In genomic region chr10:126392469-126392868, GRCh38 we compare ENCODE assay signal across 20 cellular contexts. TPM values are rescaled to one million over a fixed set of nuclear protein-coding genes. Genes with fewer than 3 reads are reported as not detected.
DNase-seq lines count a peak whose midpoint lies in the region; ATAC-seq, FAIRE-seq and TF ChIP-seq lines count a peak whose summit lies in the region.
"Had no signal": no experiment of that assay in that cellular context is flagged by ENCODE, and none has a peak within 500 bp of the region (broad histone marks: within the 10 kb centered on the region; RNA-seq: fewer than 3 reads in every experiment).

No MANE protein-coding gene starts in this region.

- H3K4me3 Mint-ChIP-seq in stimulated activated effector memory CD8-positive, alpha-beta T cell treated with anti-CD3 and anti-CD28 coated beads, Interleukin-12 subunit alpha, Interleukin-12 subunit beta, amount 100 ng/mL, for 72 hours = peak overlapping the region; percentile 55

- POLR2A ChIA-PET in HepG2 (lab: Yijun Ruan, JAX) = no interaction called here

- H3K36me3 Mint-ChIP-seq in stimulated activated effector memory CD8-positive, alpha-beta T cell treated with anti-CD3 and anti-CD28 coated beads, Interleukin-12 subunit alpha, Interleukin-12 subunit beta, amount 100 ng/mL, for 72 hours = peaks cover 6% of the 10 kb centered on the region
- H3K36me3 Mint-ChIP-seq: CD4-positive, CD25-positive, alpha-beta regulatory T cell had no signal

- H3K4me1 ChIP-seq in HepG2 (ENCODE audit: insufficient read depth, low read length) = no peaks in the 10 kb centered on the region
- peaks cover 0 to 10% (median 0%) of the 10 kb centered on the region in 4 donors for H3K4me1 ChIP-seq in right lobe of liver
- H3K4me1 ChIP-seq in esophagus muscularis mucosa = peaks cover 2 to 21% (median 16%) of the 10 kb centered on the region in 4 donors

- in situ Hi-C loops in HepG2 (cut with HindIII; ENCODE audit: extremely low pct_ligation_motif_present, low pct_unique_long_range_greater_than_20kb) = loop anchor here (25.0 kb wide), 1 partner anchor 405 kb away; no protein-coding TSS in a partner anchor

- intact Hi-C loops in HepG2 (cut with micrococcal nuclease; ENCODE audit: unreplicated experiment) = no loop called here
- intact Hi-C loops in right lobe of liver (cut with DNase I) = no loop called here
- intact Hi-C loops in esophagus muscularis mucosa (cut with DNase I) = no loop called here

- peaks cover 6% of the 10 kb centered on the region for H3K9me3 Mint-ChIP-seq in stimulated activated effector memory CD8-positive, alpha-beta T cell treated with anti-CD3 and anti-CD28 coated beads, Interleukin-12 subunit alpha, Interleukin-12 subunit beta, amount 100 ng/mL, for 72 hours

- peak overlapping the region; percentile 92 for H3K27ac Mint-ChIP-seq in stimulated activated effector memory CD8-positive, alpha-beta T cell treated with anti-CD3 and anti-CD28 coated beads, Interleukin-12 subunit alpha, Interleukin-12 subunit beta, amount 100 ng/mL, for 72 hours
- H3K27ac Mint-ChIP-seq: CD4-positive, CD25-positive, alpha-beta regulatory T cell had no signal

- CTCF ChIA-PET in HepG2 (lab: Yijun Ruan, JAX; ENCODE audit: low intra/inter-chr PET ratio, low total read pairs) = no interaction called here

- TF ChIP-seq EP300 in HepG2 (IDR thresholded peaks at IDR 0.05; ENCODE audit: low read depth in 2 of 2, low read length in 2 of 2) (no peak), HepG2 (CRISPR knock-in tag; IDR thresholded peaks at IDR 0.05; ENCODE audit: borderline replicate concordance) (no peak), esophagus muscularis mucosa (IDR thresholded peaks at IDR 0.05) (no peak)

- H3K9ac ChIP-seq in HepG2 (ENCODE audit: insufficient read depth, low read depth, low read length) = no peak overlapping the region

- TF ChIP-seq CTCF in HepG2 (CRISPR knock-in tag; IDR thresholded peaks at IDR 0.05) (no peak), right lobe of liver (IDR thresholded peaks at IDR 0.05) (no peak), WERI-Rb-1 (IDR thresholded peaks at IDR 0.05; ENCODE audit: low read depth, low read length) (no peak), esophagus muscularis mucosa (IDR thresholded peaks at IDR 0.05) (no peak)

- H3K27me3 ChIP-seq in HepG2 (ENCODE audit: control insufficient read depth in 1 of 2, insufficient read depth in 2 of 2, low read length in 2 of 2) = peaks cover 0 to 15% of the 10 kb centered on the region in 2 experiments; a peak in 3 of 5 replicates
- peaks cover 0 to 2% of the 10 kb centered on the region in 2 donors for H3K27me3 ChIP-seq in right lobe of liver
- peaks cover 2% of the 10 kb centered on the region for H3K27me3 ChIP-seq in WERI-Rb-1 (ENCODE audit: insufficient read depth, low read depth, severe bottlenecking)
- H3K27me3 ChIP-seq in esophagus muscularis mucosa = peaks cover 0 to 29% (median 1%) of the 10 kb centered on the region in 4 donors

- no peak for DNase-seq in HepG2 (ENCODE audit: low spot score)
- DNase-seq in right lobe of liver = no peak
- no peak for DNase-seq in WERI-Rb-1
- peak; percentile 14 for DNase-seq in esophagus muscularis mucosa (ENCODE audit: extremely low spot score)
- DNase-seq in stimulated activated effector memory CD8-positive, alpha-beta T cell treated with anti-CD3 and anti-CD28 coated beads, Interleukin-12 subunit alpha, Interleukin-12 subunit beta, amount 100 ng/mL, for 72 hours (ENCODE audit: low spot score in 2 of 2) = no peak
- DNase-seq in retina = no peak
- DNase-seq in NCI-H226 = no peak
- DNase-seq: Calu3; CD4-positive, CD25-positive, alpha-beta regulatory T cell; DMS79; H7; Karpas-422; NCI-H1105 treated with DMSO at 0.1 percent for 48 hours; NCI-H1930; NCI-H510A treated with DMSO at 0.1 percent for 48 hours; NCI-H82; PC-3 had no signal

- no TSS peak for BruUV-seq in HepG2 (replicated peaks; lab: Mats Ljungman, UMichigan)

- WGBS in HepG2 (ENCODE audit: low lambda C conversion rate) = 32% methylated on average over 8 of the region's 8 CpGs
- WGBS in right lobe of liver (ENCODE audit: insufficient coverage, low coverage, low lambda C conversion rate, missing lambda C conversion rate) = 68% methylated on average over 7 of the region's 8 CpGs
- WGBS in esophagus muscularis mucosa = 64% methylated on average over 8 of the region's 8 CpGs

- no peak overlapping the region for H3K4me2 ChIP-seq in HepG2 (ENCODE audit: low read depth, low read length)

- FAIRE-seq in HepG2 (lab: Jason Lieb, UNC) = no peak

- H3K9me3 ChIP-seq in HepG2 (ENCODE audit: low read length) (no peaks in the 10 kb centered on the region), right lobe of liver (no peaks in the 10 kb centered on the region), WERI-Rb-1 (ENCODE audit: severe bottlenecking) (peaks cover 6% of the 10 kb centered on the region), esophagus muscularis mucosa (peaks cover 0 to 3% (median 0%) of the 10 kb centered on the region in 4 donors)

- H3K4me1 Mint-ChIP-seq in stimulated activated effector memory CD8-positive, alpha-beta T cell treated with anti-CD3 and anti-CD28 coated beads, Interleukin-12 subunit alpha, Interleukin-12 subunit beta, amount 100 ng/mL, for 72 hours = peaks cover 41% of the 10 kb centered on the region

- H2AFZ ChIP-seq in HepG2 (ENCODE audit: low read length) = no peak overlapping the region

- no peak for TF ChIP-seq POLR2A in HepG2 (IDR thresholded peaks at IDR 0.05; ENCODE audit: insufficient read depth in 1 of 2, low read depth in 2 of 2, low read length in 2 of 2)
- TF ChIP-seq POLR2A in right lobe of liver (IDR thresholded peaks at IDR 0.05) = no peak
- TF ChIP-seq POLR2A in esophagus muscularis mucosa (IDR thresholded peaks at IDR 0.05; ENCODE audit: low read depth) = no peak

- ATAC-seq in HepG2 = no peak
- ATAC-seq in right lobe of liver = no peak
- peak; percentile 74 for ATAC-seq in stimulated activated effector memory CD8-positive, alpha-beta T cell treated with anti-CD3 and anti-CD28 coated beads, Interleukin-12 subunit alpha, Interleukin-12 subunit beta, amount 100 ng/mL, for 72 hours
- ATAC-seq in HG02763 (IDR thresholded peaks at IDR 0.05; ENCODE audit: unreplicated experiment) = no peak
- ATAC-seq: PC-3 had no signal

- H3K36me3 ChIP-seq in HepG2 (replicated peaks in 1 of 2; ENCODE audit: control insufficient read depth in 1 of 2, insufficient read depth in 2 of 2, low read length in 2 of 2) (no peaks in the 10 kb centered on the region), right lobe of liver (no peaks in the 10 kb centered on the region), WERI-Rb-1 (no peaks in the 10 kb centered on the region), esophagus muscularis mucosa (no peaks in the 10 kb centered on the region)

- H3K4me3 ChIP-seq in HepG2 (replicated peaks in 1 of 3; ENCODE audit: insufficient read depth in 1 of 3, low read depth in 2 of 3, low read length in 3 of 3) = no peak overlapping the region
- no peak overlapping the region for H3K4me3 ChIP-seq in right lobe of liver
- no peak overlapping the region for H3K4me3 ChIP-seq in WERI-Rb-1 (ENCODE audit: low read depth, low read length)
- H3K4me3 ChIP-seq in esophagus muscularis mucosa = no peak overlapping the region

- H4K20me1 ChIP-seq in HepG2 (ENCODE audit: insufficient read depth, low read length) = no peaks in the 10 kb centered on the region

- H3K79me2 ChIP-seq in HepG2 (ENCODE audit: insufficient read depth, low read length) = no peaks in the 10 kb centered on the region

- no peak for TF ChIP-seq RAD21 in HepG2 (CRISPR knock-in tag; IDR thresholded peaks at IDR 0.05)

- no peak overlapping the region for H3K27ac ChIP-seq in HepG2 (ENCODE audit: extremely low read length, insufficient read depth, low read length)
- no peak overlapping the region for H3K27ac ChIP-seq in right lobe of liver
- peak overlapping the region; percentile 68 for H3K27ac ChIP-seq in WERI-Rb-1
- no peak overlapping the region for H3K27ac ChIP-seq in esophagus muscularis mucosa (replicated peaks in 1 of 4)
- H3K27ac ChIP-seq: RWPE1 had no signal

TF ChIP-seq in HepG2, 621 proteins besides CTCF, POLR2A, EP300 and RAD21 (continues in another document):
- TF ChIP-seq THAP11 (CRISPR knock-in tag; IDR thresholded peaks at IDR 0.05) (no peak), ZFAT (CRISPR knock-in tag; conservative IDR thresholded peaks at IDR 0.05) (no peak), PHF20 (CRISPR knock-in tag; IDR thresholded peaks at IDR 0.05) (no peak)

RNA-seq across cellular contexts. Expression of gene ADAM12, which starts 4.2 kb away (rescaled TPM):
- total RNA-seq in HepG2 (2016; rRNA removed; fragmentation: Illumina TruSeq; extraction: Trizol) (not detected in 2 replicates), right lobe of liver (1 to 10 TPM in 1 of 6 experiments, under 1 TPM in 3, not detected in 2; 0.06 to 1.3 (median 0.48) TPM), esophagus muscularis mucosa (1 to 10 TPM in 2 of 4 donors, under 1 TPM in 2; under 0.01 to 1.3 (median 1.0) TPM)
- total RNA-seq in HepG2 (2016; cell fraction: cytosol; rRNA removed; fragmentation: Illumina TruSeq; extraction: Trizol; ENCODE audit: low read depth) = not detected in 2 replicates
- total RNA-seq in HepG2 (2016; cell fraction: insoluble cytoplasmic fraction; rRNA removed; fragmentation: Illumina TruSeq; extraction: Trizol) = not detected in 2 replicates
- total RNA-seq in HepG2 (2016; cell fraction: membrane; rRNA removed; fragmentation: Illumina TruSeq; extraction: Trizol) = not detected in 2 replicates
- not detected in 2 replicates for total RNA-seq in HepG2 (2016; cell fraction: nucleus; rRNA removed; fragmentation: Illumina TruSeq; extraction: Trizol)
- not detected in 2 replicates for polyA plus RNA-seq in HepG2 (2011; rRNA removed)
- polyA plus RNA-seq in HepG2 (2011; cell fraction: cytosol; rRNA removed) = not detected in 2 replicates
- polyA plus RNA-seq in HepG2 (2011; cell fraction: nucleus; rRNA removed) = not detected in 2 replicates
- not detected in 2 replicates for polyA plus RNA-seq in HepG2 (2012)
- not detected in 2 replicates for polyA plus RNA-seq in HepG2 (2016; cell fraction: cytosol; fragmentation: Illumina TruSeq; extraction: Trizol; ENCODE audit: low read depth)
- not detected in 2 replicates for polyA plus RNA-seq in HepG2 (2016; cell fraction: insoluble cytoplasmic fraction; fragmentation: Illumina TruSeq; extraction: Trizol; ENCODE audit: low read depth)
- polyA plus RNA-seq in HepG2 (2016; cell fraction: membrane; fragmentation: Illumina TruSeq; extraction: Trizol; ENCODE audit: low read depth) = not detected in 2 replicates
- not detected in 2 replicates for polyA plus RNA-seq in HepG2 (2016; cell fraction: nucleus; fragmentation: Illumina TruSeq; extraction: Trizol; ENCODE audit: insufficient read depth, low read depth)
- polyA minus RNA-seq in HepG2 (2011; rRNA and poly(A)+ RNA removed; ENCODE audit: low replicate concordance) = 6.1 TPM in 1 of 2 replicates, not detected in the other
- not detected in 2 replicates for polyA minus RNA-seq in HepG2 (2011; cell fraction: cytosol; rRNA and poly(A)+ RNA removed)
- polyA minus RNA-seq in HepG2 (2011; cell fraction: nucleus; rRNA and poly(A)+ RNA removed) = not detected in 2 replicates
- total RNA-seq: Calu3, G401 had no signal
